Comparison of ENCODE assay signal across 8 cellular contexts in genomic region chr15:74540135-74540760, GRCh38. TPM values are rescaled to one million over a fixed set of nuclear protein-coding genes. Genes with fewer than 3 reads are reported as not detected.
A peak's percentile ranks its signal among the peaks of the same experiment; 100 is the strongest.
DNase-seq lines count a peak whose midpoint lies in the region; ATAC-seq, FAIRE-seq and TF ChIP-seq lines count a peak whose summit lies in the region.

No MANE protein-coding gene starts in this region.

- DNase-seq in Peyer's patch (no peak), H1 (ENCODE audit: low read depth in 1 of 2, low spot score in 2 of 2) (no peak), 8988T (no peak), posterior cingulate gyrus (no peak), GF-D8 (lab: John Stamatoyannopoulos, UW) (no peak)

- H3K36me3 ChIP-seq in BLaER1 (peaks cover 11% of the 10 kb centered on the region; the same call in 1 of the 2 replicates), Peyer's patch (peaks cover 0 to 3% (median 0%) of the 10 kb centered on the region in 3 donors), H1 (ENCODE audit: control insufficient read depth in 2 of 4, insufficient read depth in 4 of 4, low read length in 3 of 4) (peaks cover 2 to 12% (median 8%) of the 10 kb centered on the region in 4 experiments; a peak in 7 of 8 replicates), neural cell (ENCODE audit: insufficient read depth, low read length) (no peaks in the 10 kb centered on the region)

- no peak overlapping the region for H3K14ac ChIP-seq in H1 (ENCODE audit: insufficient read length)

- H3K79me1 ChIP-seq in H1 (ENCODE audit: low read depth, low read length) = no peaks in the 10 kb centered on the region

- POLR2A ChIA-PET in H1 (lab: Charles Lee; ENCODE audit: partially characterized antibody) = interaction anchor here (0.9 to 3.4 kb wide), 16 partner anchors 11 to 220 kb away, joined by 3 to 58 read pairs (median 4); partner anchors contain the start of genes CLK3 and UBL7

- CTCF ChIA-PET in H1 (lab: Charles Lee; ENCODE audit: partially characterized antibody) = interaction anchor here (0.8 to 1.4 kb wide), 5 partner anchors 8 to 87 kb away, joined by 3 to 7 read pairs (median 3); no protein-coding TSS in a partner anchor

- H4K91ac ChIP-seq in H1 (replicated peaks; ENCODE audit: insufficient read length, low read length) = no peak overlapping the region

- H3F3A ChIP-seq in neural cell (ENCODE audit: insufficient read depth, low read length, poor library complexity, severe bottlenecking) = no peaks in the 10 kb centered on the region

- TF ChIP-seq POLR2A in Peyer's patch (IDR thresholded peaks at IDR 0.05) = no peak
- TF ChIP-seq POLR2A in H1 (IDR thresholded peaks at IDR 0.05; ENCODE audit: control extremely low read depth in 1 of 2, low read depth in 2 of 2, low read length in 2 of 2) = peak in 1 of 2 experiments; percentile 25; a peak in 1 of 3 replicates

- H2AFZ ChIP-seq in H1 (ENCODE audit: low read length) (no peak overlapping the region), neural cell (ENCODE audit: low read depth, low read length) (peak overlapping the region; percentile 43)

- H3K23me2 ChIP-seq in H1 (ENCODE audit: low read depth, low read length) = peaks cover 16% of the 10 kb centered on the region

- H3K27ac ChIP-seq in BLaER1 (peak overlapping the region; percentile 76), Peyer's patch (peak overlapping the region; percentile 70 to 95 (median 77)), H1 (ENCODE audit: low read depth, low read length) (peak overlapping the region; percentile 57), neural cell (ENCODE audit: low read length) (no peak overlapping the region)

- H3K9ac ChIP-seq in BLaER1 (peak overlapping the region; percentile 86), H1 (replicated peaks in 1 of 4; ENCODE audit: extremely low read depth in 1 of 4, low read depth in 3 of 4, low read length in 3 of 4) (peak overlapping the region; percentile 65 to 94 (median 84)), neural cell (ENCODE audit: low read length) (peak overlapping the region; percentile 34)

- no peaks in the 10 kb centered on the region for H3K9me3 ChIP-seq in BLaER1
- no peaks in the 10 kb centered on the region for H3K9me3 ChIP-seq in Peyer's patch
- H3K9me3 ChIP-seq in H1 (ENCODE audit: insufficient read depth in 2 of 2, low read depth in 1 of 2, low read length in 1 of 2) = no peaks in the 10 kb centered on the region
- H3K9me3 ChIP-seq in neural cell (ENCODE audit: low read length) = no peaks in the 10 kb centered on the region

- H3K4me2 ChIP-seq in BLaER1 (peak overlapping the region; percentile 90), H1 (ENCODE audit: insufficient read depth in 1 of 2, low read depth in 2 of 2, low read length in 2 of 2) (peak overlapping the region; percentile 88 to 95), neural cell (ENCODE audit: low read length) (peak overlapping the region; percentile 94)

- H2AK5ac ChIP-seq in H1 (ENCODE audit: low read depth, low read length) = no peak overlapping the region

- peaks cover 38% of the 10 kb centered on the region for H4K20me1 ChIP-seq in BLaER1
- peaks cover 4 to 13% of the 10 kb centered on the region in 2 experiments for H4K20me1 ChIP-seq in H1 (replicated peaks in 1 of 2; ENCODE audit: control insufficient read depth in 1 of 2, insufficient read depth in 2 of 2, low read length in 2 of 2)
- H4K20me1 ChIP-seq in neural cell (ENCODE audit: insufficient read depth) = no peaks in the 10 kb centered on the region

- H3K79me2 ChIP-seq in H1 (ENCODE audit: control insufficient read depth in 1 of 2, insufficient read depth in 2 of 2, low read length in 2 of 2) = peaks cover 17 to 49% of the 10 kb centered on the region in 2 experiments
- H3K79me2 ChIP-seq in neural cell (replicated peaks; ENCODE audit: insufficient read depth, low read length) = peaks cover 35% of the 10 kb centered on the region

- TF ChIP-seq EP300 in H1 (IDR thresholded peaks at IDR 0.05; ENCODE audit: borderline replicate concordance in 1 of 2, low read depth in 2 of 2, low read length in 2 of 2) (no peak), neural cell (conservative IDR thresholded peaks at IDR 0.05; ENCODE audit: poor library complexity, severe bottlenecking) (no peak)

- TF ChIP-seq CTCF in Peyer's patch (IDR thresholded peaks at IDR 0.05) = no peak
- no peak for TF ChIP-seq CTCF in H1 (IDR thresholded peaks at IDR 0.05; ENCODE audit: control extremely low read depth in 1 of 3, insufficient read depth in 1 of 3, low read depth in 1 of 3, low read length in 3 of 3)
- no peak for TF ChIP-seq CTCF in neural cell (IDR thresholded peaks at IDR 0.05; ENCODE audit: poor library complexity, severe bottlenecking)

- H3K56ac ChIP-seq in H1 (replicated peaks; ENCODE audit: insufficient read length, low read depth, low read length) = peak overlapping the region; percentile 50

- H3K4ac ChIP-seq in H1 (replicated peaks; ENCODE audit: insufficient read length, low read depth, low read length) = no peak overlapping the region

- peak overlapping the region; percentile 60 for H2BK5ac ChIP-seq in H1 (ENCODE audit: low read depth, low read length)

- FAIRE-seq in H1 (lab: Jason Lieb, UNC) = no peak

- ATAC-seq in GM21360 (IDR thresholded peaks at IDR 0.05; ENCODE audit: unreplicated experiment) = peak; percentile 3

- H3K18ac ChIP-seq in H1 (ENCODE audit: extremely low read depth, low read length) = peak overlapping the region; percentile 63

- H4K5ac ChIP-seq in H1 (ENCODE audit: insufficient read length, low read depth, low read length) = peak overlapping the region; percentile 31

- H3K4me1 ChIP-seq in BLaER1 (peaks cover 36% of the 10 kb centered on the region), Peyer's patch (peaks cover 0 to 20% (median 5%) of the 10 kb centered on the region in 4 donors), H1 (replicated peaks in 1 of 4; ENCODE audit: control insufficient read depth in 3 of 4, insufficient read depth in 4 of 4, low read length in 3 of 4) (peaks cover 0 to 8% (median 4%) of the 10 kb centered on the region in 4 experiments; a peak in 4 of 7 replicates)

- H3K9me2 ChIP-seq in neural cell (ENCODE audit: insufficient read depth, low read length) = no peaks in the 10 kb centered on the region

- intact Hi-C loops in posterior cingulate gyrus (cut with DNase I) = loop anchor here (2.0 to 5.0 kb wide), 2 partner anchors 57 to 79 kb away; partner anchors contain the start of gene UBL7

- no peak overlapping the region; the same call in 1 of the 2 replicates for H2BK20ac ChIP-seq in H1 (ENCODE audit: low read length)

- WGBS in H1 (ENCODE audit: extremely low coverage in 1 of 2, insufficient coverage in 1 of 2, insufficient read length in 1 of 2, insufficient replicate concordance in 2 of 2, low coverage in 1 of 2, low lambda C conversion rate in 2 of 2, missing lambda C conversion rate in 1 of 2), 2 experiments = 12% methylated on average over 19 of the region's 19 CpGs; no CpG with 5 or more reads in 1 of the 2 experiments

- H3K23ac ChIP-seq in H1 (ENCODE audit: insufficient read length) = no peak overlapping the region

- H3K27me3 ChIP-seq in BLaER1 (peaks cover 17% of the 10 kb centered on the region; the same call in 1 of the 2 replicates), Peyer's patch (no peaks in the 10 kb centered on the region), H1 (replicated peaks in 1 of 4; ENCODE audit: control insufficient read depth in 3 of 4, extremely low read depth in 1 of 4, insufficient read depth in 3 of 4, low read length in 3 of 4) (no peaks in the 10 kb centered on the region), neural cell (ENCODE audit: insufficient read depth, low read depth, low read length) (no peaks in the 10 kb centered on the region)

- H2BK120ac ChIP-seq in H1 (replicated peaks; ENCODE audit: low read depth, low read length) = no peak overlapping the region

- TF ChIP-seq RAD21 in H1 (IDR thresholded peaks at IDR 0.05 in 1 of 2, conservative IDR thresholded peaks at IDR 0.05 in 1 of 2; ENCODE audit: low read depth in 2 of 2, low read length in 2 of 2) (no peak), neural cell (conservative IDR thresholded peaks at IDR 0.05) (no peak)

- peak overlapping the region; percentile 92 for H3K4me3 ChIP-seq in BLaER1
- H3K4me3 ChIP-seq in Peyer's patch = peak overlapping the region; percentile 85 to 98 (median 92)
- peak overlapping the region; percentile 85 to 91 (median 88) for H3K4me3 ChIP-seq in H1 (ENCODE audit: extremely low read depth in 1 of 4, insufficient read depth in 2 of 4, low read depth in 3 of 4, low read length in 4 of 4)
- H3K4me3 ChIP-seq in neural cell (ENCODE audit: low read length) = peak overlapping the region; percentile 96

- peak overlapping the region; percentile 90; the same call in 1 of the 2 replicates for H4K8ac ChIP-seq in H1 (ENCODE audit: extremely low read depth, insufficient read depth, low read length)

- no peak overlapping the region for H2BK15ac ChIP-seq in H1 (ENCODE audit: low read length)

- H2BK12ac ChIP-seq in H1 (ENCODE audit: low read depth, low read length) = peak overlapping the region; percentile 13; the same call in 1 of the 2 replicates

TF ChIP-seq in H1, 55 proteins besides CTCF, POLR2A, EP300 and RAD21:
- TF ChIP-seq PHF8 (conservative IDR thresholded peaks at IDR 0.05; ENCODE audit: low read depth, low read length) (0 out of 2 replicates have a peak, but pooled peaks have one; percentile 15), KDM4A (IDR thresholded peaks at IDR 0.05; ENCODE audit: low read depth, low read length, severe bottlenecking) (peak; percentile 26), JUN (IDR thresholded peaks at IDR 0.05; ENCODE audit: low read depth, low read length) (no peak)

TF ChIP-seq in neural cell, 6 proteins besides CTCF, POLR2A, EP300 and RAD21 (continues in another document):
- TF ChIP-seq EZH2 (IDR thresholded peaks at IDR 0.05; ENCODE audit: borderline replicate concordance, insufficient read depth, low read length, poor library complexity, severe bottlenecking) (no peak), POLR2AphosphoS5 (IDR thresholded peaks at IDR 0.05) (no peak), MXI1 (conservative IDR thresholded peaks at IDR 0.05; ENCODE audit: poor library complexity, severe bottlenecking) (no peak), TAF1 (IDR thresholded peaks at IDR 0.05; ENCODE audit: low read depth) (no peak)

RNA-seq across cellular contexts. Expression of gene ARID3B, which starts 0.8 kb away (rescaled TPM):
- 10 to 100 TPM; 10.9 to 29.4 (median 21.6) TPM for total RNA-seq in Peyer's patch
- 115 and 118 TPM in 2 replicates for total RNA-seq in H1 (2021; fragmentation: NEBNext Ultra II Directional; extraction: Animal tissue kit (Norgen Biotek cat#: 25700))
- polyA plus RNA-seq in H1 (2011; rRNA removed) (81.0 and 102 TPM in 2 replicates), neural cell (11.2 and 12.8 TPM in 2 replicates)
- 72.8 TPM for polyA plus RNA-seq in H1 (2011; cell fraction: cytosol; rRNA removed)
- 106 TPM for polyA plus RNA-seq in H1 (2011; cell fraction: nucleus; rRNA removed)
- 76.9 to 100 TPM (median 95.5 TPM) in 4 replicates for polyA plus RNA-seq in H1 (2012, experiment 1 of 2)
- 74.6 TPM for polyA plus RNA-seq in H1 (2012, experiment 2 of 2)
- 73.7 TPM for polyA plus RNA-seq in H1 (2013, experiment 1 of 2)
- polyA plus RNA-seq in H1 (2013, experiment 2 of 2) = 74.8 TPM
- 70.8 and 83.0 TPM in 2 replicates for polyA minus RNA-seq in H1 (2011; rRNA and poly(A)+ RNA removed)
- polyA minus RNA-seq in H1 (2011; cell fraction: cytosol; rRNA and poly(A)+ RNA removed) = 63.8 TPM
- polyA minus RNA-seq in H1 (2011; cell fraction: nucleus; rRNA and poly(A)+ RNA removed) = 57.6 TPM
- polyA minus RNA-seq in neural cell = 22.6 and 24.7 TPM in 2 replicates

Comparison
In these comparisons a context has a peak if more than half of its experiments do, and no peak if none do; other contexts are left out.
1. H3K9ac ChIP-seq: peak in every context shown above with its lines; median percentile 86 in BLaER1; 84 in H1; 34 in neural cell.